30 cellular contexts compared by ENCODE assay signal in genomic region chr6:62371395-62371794, GRCh38.
DNase-seq lines count a peak whose midpoint lies in the region; ATAC-seq and TF ChIP-seq lines count a peak whose summit lies in the region.
"Had no signal": no experiment of that assay in that cellular context is flagged by ENCODE, and none has a peak within 500 bp of the region (broad histone marks: within the 10 kb centered on the region; RNA-seq: fewer than 3 reads in every experiment).

No MANE protein-coding gene starts in this region.

- H3K4me1 ChIP-seq in neural progenitor cell, result peaks cover 10% of the 10 kb centered on the region
- H3K4me1 ChIP-seq: colonic mucosa had no signal

- H3K27ac Mint-ChIP-seq in glutamatergic neuron (ENCODE audit: unreplicated experiment) (peak overlapping the region; percentile 13), neural progenitor cell (no peak overlapping the region)
- no peak overlapping the region for H3K27ac Mint-ChIP-seq in activated T-helper 1 cell treated with anti-CD3 and anti-CD28 coated beads, Interleukin-12 subunit alpha, Interleukin-12 subunit beta, Interleukin-2, Interleukin-4 antibody, amounts not matched to agents 30 ng/mL and 10 ng/mL and 1 ng/mL, durations not matched to agents 14 hours and 24 hours and 36 hours
- H3K27ac Mint-ChIP-seq: effector memory CD8-positive, alpha-beta T cell; HFFc6; IgD-negative memory B cell; nephron; stimulated activated effector memory CD8-positive, alpha-beta T cell treated with anti-CD3 and anti-CD28 coated beads, Interleukin-12 subunit alpha, Interleukin-12 subunit beta, amount 100 ng/mL, for 72 hours; T-helper 1 cell treated with Interleukin-12 subunit alpha and Interleukin-12 subunit beta and Interleukin-4 antibody, amounts not matched to agents 30 μg/mL and 1 μg/mL, for 36 hours had no signal

- peak; percentile 33 for DNase-seq in DMS153 treated with DMSO at 0.1 percent for 48 hours (lab: John Stamatoyannopoulos, UW; ENCODE audit: unreplicated experiment)
- DNase-seq in NCI-H1930 (lab: John Stamatoyannopoulos, UW), result peak; percentile 83 to 88
- DNase-seq in NCI-H774 (lab: John Stamatoyannopoulos, UW), result peak; percentile 72
- no peak for DNase-seq in glutamatergic neuron
- no peak for DNase-seq in neural progenitor cell (ENCODE audit: low spot score)
- DNase-seq in stimulated activated CD4-positive, alpha-beta T cell treated with anti-CD3 and anti-CD28 coated beads, Interleukin-4, amount 100 ng/mL, for 4 hours, result no peak
- DNase-seq in activated T-helper 1 cell treated with anti-CD3 and anti-CD28 coated beads, Interleukin-12 subunit alpha, Interleukin-12 subunit beta, Interleukin-2, Interleukin-4 antibody, amounts not matched to agents 30 ng/mL and 10 ng/mL and 1 ng/mL, durations not matched to agents 14 hours and 24 hours and 36 hours (ENCODE audit: low spot score), result no peak
- DNase-seq: ACHN; activated CD4-positive, CD25-positive, alpha-beta regulatory T cell; activated T-cell treated with anti-CD3 and anti-CD28 coated beads, Interleukin-2, amount 50 U/mL, for 4 hours; colonic mucosa; DND-41; effector memory CD8-positive, alpha-beta T cell; GF-D8; GOT3; HFFc6; left colon; mammary epithelial cell; NCI-H2029; NCI-H446; ovary; RPMI8226; stimulated activated CD4-positive, alpha-beta T cell treated with anti-CD3 and anti-CD28 coated beads, Interleukin-15, amount 100 ng/mL, for 24 hours; substantia nigra; trophoblast cell had no signal

- H3K27me3 Mint-ChIP-seq in glutamatergic neuron (ENCODE audit: unreplicated experiment) (no peaks in the 10 kb centered on the region), neural progenitor cell (ENCODE audit: insufficient read depth, low read depth) (peaks cover 2% of the 10 kb centered on the region)
- no peaks in the 10 kb centered on the region for H3K27me3 Mint-ChIP-seq in activated T-helper 1 cell treated with anti-CD3 and anti-CD28 coated beads, Interleukin-12 subunit alpha, Interleukin-12 subunit beta, Interleukin-2, Interleukin-4 antibody, amounts not matched to agents 30 ng/mL and 10 ng/mL and 1 ng/mL, durations not matched to agents 14 hours and 24 hours and 36 hours (ENCODE audit: insufficient read depth)
- H3K27me3 Mint-ChIP-seq: effector memory CD8-positive, alpha-beta T cell; IgD-negative memory B cell had no signal

- no peaks in the 10 kb centered on the region for H3K9me3 ChIP-seq in neural progenitor cell (ENCODE audit: low read depth)
- H3K9me3 ChIP-seq: colonic mucosa, ovary had no signal

- H4K20me1 ChIP-seq in neural progenitor cell (ENCODE audit: low read depth), result no peaks in the 10 kb centered on the region

- intact Hi-C loops in activated T-helper 1 cell treated with anti-CD3 and anti-CD28 coated beads, Interleukin-12 subunit alpha, Interleukin-12 subunit beta, Interleukin-2, Interleukin-4 antibody, amounts not matched to agents 30 ng/mL and 10 ng/mL and 1 ng/mL, durations not matched to agents 14 hours and 24 hours and 36 hours (cut with micrococcal nuclease), result no loop called here

- H3K9ac ChIP-seq in neural progenitor cell, result no peak overlapping the region

- H3K4me3 ChIP-seq in neural progenitor cell, result no peak overlapping the region
- H3K4me3 ChIP-seq: colonic mucosa, ovary had no signal

- no peak overlapping the region for H3K27ac ChIP-seq in neural progenitor cell
- H3K27ac ChIP-seq: colonic mucosa, ovary had no signal

- TF ChIP-seq CTCF in glutamatergic neuron (IDR thresholded peaks at IDR 0.05; ENCODE audit: partially characterized antibody, unreplicated experiment) (no peak), neural progenitor cell (IDR thresholded peaks at IDR 0.05) (no peak)

- ATAC-seq in HG03520 (IDR thresholded peaks at IDR 0.05; ENCODE audit: unreplicated experiment), result no peak
- ATAC-seq: activated T-cell treated with anti-CD3 and anti-CD28 coated beads, Interleukin-2, amount 50 U/mL, for 4 hours; effector memory CD8-positive, alpha-beta T cell; left colon; stimulated activated effector memory CD8-positive, alpha-beta T cell treated with anti-CD3 and anti-CD28 coated beads, Interleukin-12 subunit alpha, Interleukin-12 subunit beta, amount 100 ng/mL, for 72 hours had no signal

- H3K9me3 Mint-ChIP-seq in glutamatergic neuron (ENCODE audit: unreplicated experiment) (peaks cover 4% of the 10 kb centered on the region), neural progenitor cell (no peaks in the 10 kb centered on the region)
- H3K9me3 Mint-ChIP-seq in activated T-helper 1 cell treated with anti-CD3 and anti-CD28 coated beads, Interleukin-12 subunit alpha, Interleukin-12 subunit beta, Interleukin-2, Interleukin-4 antibody, amounts not matched to agents 30 ng/mL and 10 ng/mL and 1 ng/mL, durations not matched to agents 14 hours and 24 hours and 36 hours, result peaks cover 10% of the 10 kb centered on the region
- H3K9me3 Mint-ChIP-seq: nephron had no signal

- H3K4me1 Mint-ChIP-seq in glutamatergic neuron (ENCODE audit: low read depth, unreplicated experiment), result peaks cover 6% of the 10 kb centered on the region
- H3K4me1 Mint-ChIP-seq in neural progenitor cell, result peaks cover 7% of the 10 kb centered on the region
- no peaks in the 10 kb centered on the region for H3K4me1 Mint-ChIP-seq in activated T-helper 1 cell treated with anti-CD3 and anti-CD28 coated beads, Interleukin-12 subunit alpha, Interleukin-12 subunit beta, Interleukin-2, Interleukin-4 antibody, amounts not matched to agents 30 ng/mL and 10 ng/mL and 1 ng/mL, durations not matched to agents 14 hours and 24 hours and 36 hours (ENCODE audit: low read depth)
- H3K4me1 Mint-ChIP-seq: nephron; stimulated activated effector memory CD8-positive, alpha-beta T cell treated with anti-CD3 and anti-CD28 coated beads, Interleukin-12 subunit alpha, Interleukin-12 subunit beta, amount 100 ng/mL, for 72 hours had no signal

- H2AFZ ChIP-seq in neural progenitor cell (replicated peaks), result no peak overlapping the region

- H3F3A ChIP-seq in neural progenitor cell (ENCODE audit: low read depth), result no peaks in the 10 kb centered on the region

- no peaks in the 10 kb centered on the region for H3K36me3 Mint-ChIP-seq in glutamatergic neuron (ENCODE audit: unreplicated experiment)
- H3K36me3 Mint-ChIP-seq in neural progenitor cell, result no peaks in the 10 kb centered on the region
- no peaks in the 10 kb centered on the region for H3K36me3 Mint-ChIP-seq in activated T-helper 1 cell treated with anti-CD3 and anti-CD28 coated beads, Interleukin-12 subunit alpha, Interleukin-12 subunit beta, Interleukin-2, Interleukin-4 antibody, amounts not matched to agents 30 ng/mL and 10 ng/mL and 1 ng/mL, durations not matched to agents 14 hours and 24 hours and 36 hours (ENCODE audit: low read depth)
- H3K36me3 Mint-ChIP-seq: stimulated activated effector memory CD8-positive, alpha-beta T cell treated with anti-CD3 and anti-CD28 coated beads, Interleukin-12 subunit alpha, Interleukin-12 subunit beta, amount 100 ng/mL, for 72 hours had no signal

- no peaks in the 10 kb centered on the region for H3K79me2 ChIP-seq in neural progenitor cell (ENCODE audit: low read depth)

- no peaks in the 10 kb centered on the region for H3K36me3 ChIP-seq in neural progenitor cell
- H3K36me3 ChIP-seq: colonic mucosa, ovary had no signal

- no peak overlapping the region for H3K4me2 ChIP-seq in neural progenitor cell

- no peaks in the 10 kb centered on the region for H3K27me3 ChIP-seq in neural progenitor cell
- H3K27me3 ChIP-seq: colonic mucosa, ovary had no signal

- no peak overlapping the region for H3K4me3 Mint-ChIP-seq in glutamatergic neuron (ENCODE audit: unreplicated experiment)
- H3K4me3 Mint-ChIP-seq in neural progenitor cell, result no peak overlapping the region
- no peak overlapping the region for H3K4me3 Mint-ChIP-seq in activated T-helper 1 cell treated with anti-CD3 and anti-CD28 coated beads, Interleukin-12 subunit alpha, Interleukin-12 subunit beta, Interleukin-2, Interleukin-4 antibody, amounts not matched to agents 30 ng/mL and 10 ng/mL and 1 ng/mL, durations not matched to agents 14 hours and 24 hours and 36 hours
- H3K4me3 Mint-ChIP-seq: activated T-cell treated with anti-CD3 and anti-CD28 coated beads, Interleukin-2, amount 50 U/mL, for 4 hours; effector memory CD8-positive, alpha-beta T cell; HFFc6; nephron; stimulated activated effector memory CD8-positive, alpha-beta T cell treated with anti-CD3 and anti-CD28 coated beads, Interleukin-12 subunit alpha, Interleukin-12 subunit beta, amount 100 ng/mL, for 72 hours; T-helper 1 cell treated with Interleukin-12 subunit alpha and Interleukin-12 subunit beta and Interleukin-4 antibody, amounts not matched to agents 30 μg/mL and 1 μg/mL, for 36 hours had no signal

Comparison
In these comparisons a context has a peak if more than half of its experiments do, and no peak if none do; other contexts are left out.
1. DNase-seq: peak in DMS153 treated with DMSO at 0.1 percent for 48 hours (single experiment), NCI-H1930 (2 of 2) and NCI-H774 (single experiment); none in glutamatergic neuron (single experiment), neural progenitor cell (single experiment), stimulated activated CD4-positive, alpha-beta T cell treated with anti-CD3 and anti-CD28 coated beads, Interleukin-4, amount 100 ng/mL, for 4 hours (0 of 2) and activated T-helper 1 cell treated with anti-CD3 and anti-CD28 coated beads, Interleukin-12 subunit alpha, Interleukin-12 subunit beta, Interleukin-2, Interleukin-4 antibody, amounts not matched to agents 30 ng/mL and 10 ng/mL and 1 ng/mL, durations not matched to agents 14 hours and 24 hours and 36 hours (single experiment).